1 cellular context compared by ENCODE assay signal in the genomic region with DNA sequence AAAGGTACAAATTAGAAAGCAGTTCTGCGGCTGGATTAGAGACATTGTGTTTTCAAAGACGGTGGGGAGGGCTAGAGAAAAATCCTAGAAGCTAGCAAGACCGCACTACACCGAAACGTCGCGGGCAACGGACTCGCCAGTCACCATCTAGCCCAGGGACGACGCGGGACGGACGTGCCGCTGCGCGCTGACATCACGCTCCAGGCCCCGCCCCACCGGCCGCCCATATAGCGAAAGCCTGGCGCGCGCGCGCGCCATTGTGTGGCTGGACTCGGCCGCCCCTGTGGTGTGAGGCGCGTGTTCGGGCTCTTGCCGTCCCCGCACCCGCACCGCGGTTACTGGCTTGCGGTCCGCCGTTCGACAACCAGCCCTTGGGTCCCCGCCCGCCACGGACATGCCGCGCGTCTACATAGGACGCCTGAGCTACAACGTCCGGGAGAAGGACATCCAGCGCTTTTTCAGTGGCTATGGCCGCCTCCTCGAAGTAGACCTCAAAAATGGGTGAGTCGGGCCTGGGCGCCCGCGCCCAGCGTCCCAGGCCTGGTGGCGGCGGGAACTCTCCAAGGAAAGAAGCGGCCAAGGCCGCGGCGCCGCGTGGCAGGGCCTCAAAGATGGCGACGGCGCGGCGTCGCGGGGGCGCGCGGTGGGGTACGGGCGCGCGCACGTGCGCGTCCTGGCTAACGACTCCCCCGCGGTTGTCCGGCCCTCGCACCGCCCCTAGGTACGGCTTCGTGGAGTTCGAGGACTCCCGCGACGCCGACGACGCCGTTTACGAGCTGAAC.
TF ChIP-seq lines count a peak whose summit lies in the region.

Gene SRSF6 (plus strand): TSS at position 257 of the 782 bp plus-strand sequence. CDS start 138 bp downstream, at position 395.

TF ChIP-seq in GM23338, 12 proteins besides CTCF, POLR2A, EP300 and RAD21:
- TF ChIP-seq ZNF462 (CRISPR knock-in tag; IDR thresholded peaks at IDR 0.05) = no peak
- peak; percentile 83 for TF ChIP-seq POLR2AphosphoS5 (IDR thresholded peaks at IDR 0.05; ENCODE audit: low read depth)
- TF ChIP-seq NANOG (IDR thresholded peaks at IDR 0.05; ENCODE audit: borderline replicate concordance) = no peak
- TF ChIP-seq CREB1 (CRISPR knock-in tag; IDR thresholded peaks at IDR 0.05; ENCODE audit: low read depth) = peak; percentile 89
